In genomic region chr6:27374824-27375612, GRCh38 we compare ENCODE assay signal across 8 cellular contexts. TPM values are rescaled to one million over a fixed set of nuclear protein-coding genes. Genes with fewer than 3 reads are reported as not detected.
DNase-seq lines count a peak whose midpoint lies in the region; ATAC-seq and TF ChIP-seq lines count a peak whose summit lies in the region.

No MANE protein-coding gene starts in this region.

- H3K9me3 Mint-ChIP-seq in activated naive CD8-positive, alpha-beta T cell treated with anti-CD3 and anti-CD28 coated beads, Interleukin-2, amount 50 U/mL, for 24 hours, result no peaks in the 10 kb centered on the region

- DNase-seq in EL (peak; percentile 73), cardiac muscle cell (ENCODE audit: low read depth in 1 of 2, low spot score in 1 of 2) (peak; percentile 80 to 87), osteoblast (ENCODE audit: insufficient read length, low spot score, missing footprints) (peak; percentile 89), suprapubic skin (ENCODE audit: low spot score in 2 of 2) (peak; percentile 78 to 88)
- DNase-seq in activated naive CD8-positive, alpha-beta T cell treated with anti-CD3 and anti-CD28 coated beads, Interleukin-2, amount 50 U/mL, for 24 hours, result peak; percentile 70

- ATAC-seq in HG03575 (IDR thresholded peaks at IDR 0.05; ENCODE audit: extremely low read depth, insufficient number of reproducible peaks, low FRiP score, unreplicated experiment) (peak; percentile 74), SK-N-SH treated with all-trans-retinoic acid at 6 μM for 48 hours (peak; percentile 98), GM18505 (IDR thresholded peaks at IDR 0.05; ENCODE audit: unreplicated experiment) (no peak)
- ATAC-seq in activated naive CD8-positive, alpha-beta T cell treated with anti-CD3 and anti-CD28 coated beads, Interleukin-2, amount 50 U/mL, for 24 hours, result peak; percentile 98

- no peaks in the 10 kb centered on the region for H3K9me3 ChIP-seq in cardiac muscle cell (ENCODE audit: low read depth)
- no peaks in the 10 kb centered on the region for H3K9me3 ChIP-seq in osteoblast (ENCODE audit: low read depth, low read length)
- no peaks in the 10 kb centered on the region for H3K9me3 ChIP-seq in suprapubic skin

- 0% methylated on average over 18 of the region's 31 CpGs for WGBS in suprapubic skin

- H3K4me1 ChIP-seq in cardiac muscle cell (ENCODE audit: low read depth), result no peaks in the 10 kb centered on the region
- peaks cover 7% of the 10 kb centered on the region for H3K4me1 ChIP-seq in osteoblast (ENCODE audit: insufficient read depth, low read length)
- H3K4me1 ChIP-seq in suprapubic skin, result peaks cover 9% of the 10 kb centered on the region

- no peaks in the 10 kb centered on the region for H4K20me1 ChIP-seq in osteoblast (ENCODE audit: insufficient read depth, low read length)

- H2AFZ ChIP-seq in osteoblast (ENCODE audit: low read length), result peak overlapping the region; percentile 80

- H3K27ac Mint-ChIP-seq in activated naive CD8-positive, alpha-beta T cell treated with anti-CD3 and anti-CD28 coated beads, Interleukin-2, amount 50 U/mL, for 24 hours, result peak overlapping the region; percentile 61

- H3K27me3 Mint-ChIP-seq in activated naive CD8-positive, alpha-beta T cell treated with anti-CD3 and anti-CD28 coated beads, Interleukin-2, amount 50 U/mL, for 24 hours, result peaks cover 8% of the 10 kb centered on the region

- H3K27ac ChIP-seq in cardiac muscle cell (peak overlapping the region; percentile 3), osteoblast (ENCODE audit: low read depth, low read length) (no peak overlapping the region), suprapubic skin (no peak overlapping the region)

- TF ChIP-seq CTCF in cardiac muscle cell (IDR thresholded peaks at IDR 0.05; ENCODE audit: low read depth, low read length) (no peak), osteoblast (IDR thresholded peaks at IDR 0.05; ENCODE audit: extremely low read depth, low read depth, low read length) (no peak), suprapubic skin (IDR thresholded peaks at IDR 0.05) (no peak)

- no peaks in the 10 kb centered on the region for H3K79me2 ChIP-seq in osteoblast (ENCODE audit: insufficient read depth, low read length)

- peaks cover 17% of the 10 kb centered on the region for H3K4me1 Mint-ChIP-seq in activated naive CD8-positive, alpha-beta T cell treated with anti-CD3 and anti-CD28 coated beads, Interleukin-2, amount 50 U/mL, for 24 hours

- H3K36me3 ChIP-seq in cardiac muscle cell (no peaks in the 10 kb centered on the region), osteoblast (ENCODE audit: insufficient read depth, low read length) (no peaks in the 10 kb centered on the region), suprapubic skin (no peaks in the 10 kb centered on the region)

- H3K36me3 Mint-ChIP-seq in activated naive CD8-positive, alpha-beta T cell treated with anti-CD3 and anti-CD28 coated beads, Interleukin-2, amount 50 U/mL, for 24 hours (ENCODE audit: low read depth), result peaks cover 1% of the 10 kb centered on the region

- H3K4me3 ChIP-seq in cardiac muscle cell, result peak overlapping the region; percentile 76
- peak overlapping the region; percentile 78 for H3K4me3 ChIP-seq in osteoblast (ENCODE audit: insufficient read depth, low read length)
- peak overlapping the region; percentile 77 for H3K4me3 ChIP-seq in suprapubic skin

- peak overlapping the region; percentile 82 for H3K4me3 Mint-ChIP-seq in activated naive CD8-positive, alpha-beta T cell treated with anti-CD3 and anti-CD28 coated beads, Interleukin-2, amount 50 U/mL, for 24 hours

- no peak for TF ChIP-seq EP300 in suprapubic skin (IDR thresholded peaks at IDR 0.05)

- TF ChIP-seq POLR2A in suprapubic skin (IDR thresholded peaks at IDR 0.05), result no peak
- no peak for TF ChIP-seq POLR2A in GM18505 (IDR thresholded peaks at IDR 0.05; ENCODE audit: borderline replicate concordance, extremely low read depth, insufficient read depth, insufficient read length)

- H3K27me3 ChIP-seq in cardiac muscle cell (no peaks in the 10 kb centered on the region), osteoblast (ENCODE audit: insufficient read depth, low read length) (no peaks in the 10 kb centered on the region), suprapubic skin (no peaks in the 10 kb centered on the region)

- H3K4me2 ChIP-seq in osteoblast (ENCODE audit: insufficient read depth, low read length), result peak overlapping the region; percentile 84

TF ChIP-seq in SK-N-SH treated with all-trans-retinoic acid at 6 μM for 48 hours, 23 proteins besides CTCF, POLR2A, EP300 and RAD21:
- no peak for TF ChIP-seq ISL1 (CRISPR knock-in tag; IDR thresholded peaks at IDR 0.05)
- TF ChIP-seq TSHZ2 (CRISPR knock-in tag; IDR thresholded peaks at IDR 0.05), result no peak
- TF ChIP-seq GLIS3 (CRISPR knock-in tag; IDR thresholded peaks at IDR 0.05), result no peak
- TF ChIP-seq OSR1 (CRISPR knock-in tag; IDR thresholded peaks at IDR 0.05), result no peak
- TF ChIP-seq CSDC2 (CRISPR knock-in tag; IDR thresholded peaks at IDR 0.05), result no peak
- no peak for TF ChIP-seq PPARA (CRISPR knock-in tag; IDR thresholded peaks at IDR 0.05; ENCODE audit: borderline replicate concordance)
- no peak for TF ChIP-seq RARB (CRISPR knock-in tag; IDR thresholded peaks at IDR 0.05)

RNA-seq across cellular contexts. Expression of gene ZNF391, which starts 13.5 kb away (rescaled TPM):
- 3.7 and 5.4 TPM in 2 replicates for total RNA-seq in cardiac muscle cell
- 11.0 and 12.9 TPM in 2 replicates for polyA plus RNA-seq in cardiac muscle cell
- 2.5 and 4.1 TPM in 2 replicates for total RNA-seq in osteoblast
- 1 to 10 TPM in 3 of 4 donors, under 1 TPM in 1; 0.23 to 1.8 (median 1.5) TPM for total RNA-seq in suprapubic skin
